In genomic region chr12:120194226-120194533, GRCh38 we compare ENCODE assay signal across 8 cellular contexts. TPM values are rescaled to one million over a fixed set of nuclear protein-coding genes. Genes with fewer than 3 reads are reported as not detected.
DNase-seq lines count a peak whose midpoint lies in the region; ATAC-seq and TF ChIP-seq lines count a peak whose summit lies in the region.

No MANE protein-coding gene starts in this region.

- H3K4me1 Mint-ChIP-seq in central memory CD8-positive, alpha-beta T cell, result peaks cover 36% of the 10 kb centered on the region

- H3K27ac Mint-ChIP-seq in central memory CD8-positive, alpha-beta T cell (ENCODE audit: low read depth), result peak overlapping the region; percentile 82

- no peaks in the 10 kb centered on the region for H3K27me3 ChIP-seq in HL-60 (ENCODE audit: insufficient read depth, poor library complexity, severe bottlenecking)
- H3K27me3 ChIP-seq in muscle layer of duodenum (ENCODE audit: low read depth, low read length), result no peaks in the 10 kb centered on the region

- intact Hi-C loops in sciatic nerve (cut with DNase I), result no loop called here

- no peaks in the 10 kb centered on the region for H3K9me3 Mint-ChIP-seq in central memory CD8-positive, alpha-beta T cell

- no peak for DNase-seq in HL-60 (ENCODE audit: low read depth in 1 of 2, low spot score in 1 of 2)
- no peak for DNase-seq in central memory CD8-positive, alpha-beta T cell (ENCODE audit: low spot score in 2 of 2)
- no peak for DNase-seq in sciatic nerve (ENCODE audit: low spot score)
- DNase-seq in NCI-H446 treated with DMSO at 0.1 percent for 48 hours (lab: John Stamatoyannopoulos, UW), result no peak
- DNase-seq in EL, result no peak
- DNase-seq in cortex of kidney (lab: John Stamatoyannopoulos, UW), result no peak

- peak overlapping the region; percentile 85 for H3K27ac ChIP-seq in HL-60 (replicated peaks)
- peak overlapping the region; percentile 49 for H3K27ac ChIP-seq in muscle layer of duodenum (ENCODE audit: low read length)

- H3K9me3 ChIP-seq in muscle layer of duodenum (ENCODE audit: control insufficient read depth in 1 of 2, low read length in 2 of 2), result no peaks in the 10 kb centered on the region

- H3K4me1 ChIP-seq in muscle layer of duodenum (ENCODE audit: control insufficient read depth in 1 of 2, insufficient read depth in 2 of 2, low read length in 2 of 2), result peaks cover 5 to 31% of the 10 kb centered on the region in 2 donors

- H3K4me3 ChIP-seq in HL-60 (replicated peaks; ENCODE audit: insufficient read depth, low read length), result peak overlapping the region; percentile 81
- peak overlapping the region; percentile 91 to 99 for H3K4me3 ChIP-seq in muscle layer of duodenum (ENCODE audit: low read depth in 1 of 2, low read length in 2 of 2)

- H3K27me3 Mint-ChIP-seq in central memory CD8-positive, alpha-beta T cell, result no peaks in the 10 kb centered on the region

- peak overlapping the region; percentile 85 for H3K4me3 Mint-ChIP-seq in central memory CD8-positive, alpha-beta T cell

- TF ChIP-seq CTCF in HL-60 (IDR thresholded peaks at IDR 0.05; ENCODE audit: insufficient read depth, low read length), result no peak

- peaks cover 58% of the 10 kb centered on the region for H3K36me3 Mint-ChIP-seq in central memory CD8-positive, alpha-beta T cell (ENCODE audit: insufficient read depth)

- peak; percentile 25 for ATAC-seq in GM18517 (IDR thresholded peaks at IDR 0.05; ENCODE audit: unreplicated experiment)
- peak; percentile 11 for ATAC-seq in central memory CD8-positive, alpha-beta T cell (replicated peaks; ENCODE audit: extremely low read depth, poor library complexity, severe bottlenecking)
- ATAC-seq in sciatic nerve, result no peak

- peaks cover 38 to 45% of the 10 kb centered on the region in 2 donors for H3K36me3 ChIP-seq in muscle layer of duodenum (ENCODE audit: control insufficient read depth in 1 of 2, insufficient read depth in 2 of 2, low read length in 2 of 2)

RNA-seq across cellular contexts. Expression of gene GCN1, which starts 0.3 kb away (rescaled TPM):
- total RNA-seq in sciatic nerve, result 82.6 TPM

RNA-seq across cellular contexts. Expression of gene RPLP0, which starts 6.7 kb away (rescaled TPM):
- 760 TPM for total RNA-seq in sciatic nerve
